ENCODE assay signal across 14 cellular contexts in the genomic region with DNA sequence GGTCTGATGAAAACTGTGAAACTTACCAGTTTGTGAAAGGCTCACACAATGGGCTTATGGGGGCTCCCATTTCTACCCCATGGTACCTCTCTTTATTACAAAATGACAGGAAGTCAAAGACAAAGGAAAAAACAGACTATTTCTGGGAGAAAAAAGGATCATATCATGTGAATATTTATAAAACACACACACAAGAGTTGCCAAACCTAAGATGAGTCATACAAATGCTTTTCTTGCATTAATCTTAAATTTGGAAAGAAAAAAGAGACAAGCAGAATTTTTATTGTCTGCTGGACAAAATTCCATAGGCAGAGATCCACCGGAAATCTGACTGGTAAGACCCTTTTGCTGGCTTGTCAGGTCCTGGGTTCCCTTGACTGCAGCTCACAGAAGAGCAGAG.
"Had no signal": no experiment of that assay in that cellular context is flagged by ENCODE, and none has a peak within 500 bp of the region (broad histone marks: within the 10 kb centered on the region; RNA-seq: fewer than 3 reads in every experiment).

No MANE protein-coding gene starts in this region.

- H3K9me3 ChIP-seq: body of pancreas, pancreas, thoracic aorta had no signal

- ATAC-seq: activated naive CD4-positive, alpha-beta T cell treated with anti-CD3 and anti-CD28 coated beads, Interleukin-2, amount 50 U/mL, for 72 hours; body of pancreas; esophagus mucosa; pancreas; stimulated activated naive CD8-positive, alpha-beta T cell treated with anti-CD3 and anti-CD28 coated beads, Interleukin-15, amount 100 ng/mL, for 72 hours had no signal

- DNase-seq: activated CD4-positive, alpha-beta T cell treated with anti-CD3 and anti-CD28 coated beads, Interleukin-2, amount 50 U/mL, for 1 hour; activated CD4-positive, CD25-positive, alpha-beta regulatory T cell; activated effector memory CD4-positive, alpha-beta T cell treated with anti-CD3 and anti-CD28 coated beads, Interleukin-2, amount 50 U/mL, for 16 hours; body of pancreas; cerebellar nuclear complex; left ventricle myocardium inferior; mesendoderm; pancreas; stimulated activated CD4-positive, alpha-beta T cell treated with anti-CD3 and anti-CD28 coated beads, Interleukin-4, amount 100 ng/mL, for 4 hours; stimulated activated naive CD8-positive, alpha-beta T cell treated with anti-CD3 and anti-CD28 coated beads, Interleukin-15, amount 100 ng/mL, for 72 hours; T-helper 2 cell had no signal

- H3K27me3 ChIP-seq: body of pancreas, pancreas had no signal

- H3K36me3 ChIP-seq: left ventricle myocardium inferior, pancreas, thoracic aorta had no signal

- H3K4me3 ChIP-seq: body of pancreas, left ventricle myocardium inferior, pancreas, thoracic aorta had no signal

- H3K27ac ChIP-seq: body of pancreas, left ventricle myocardium inferior, pancreas, thoracic aorta had no signal

- H3K4me1 ChIP-seq: body of pancreas, left ventricle myocardium inferior, pancreas had no signal
